In the genomic region with DNA sequence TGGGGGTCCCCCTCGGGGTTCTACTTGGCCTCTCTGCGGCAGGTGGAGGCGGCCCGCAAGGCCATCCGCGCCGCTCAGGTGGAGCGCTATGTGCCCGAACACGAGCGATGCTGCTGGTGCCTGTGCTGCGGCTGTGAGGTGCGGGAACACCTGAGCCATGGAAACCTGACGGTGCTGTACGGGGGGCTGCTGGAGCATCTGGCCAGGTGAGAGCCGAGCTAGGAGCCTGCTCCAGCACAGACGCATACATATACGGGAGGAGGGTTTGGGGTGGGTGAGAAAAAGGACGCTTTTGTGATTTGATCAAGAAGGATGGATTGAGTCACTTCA, we compare ENCODE assay signal across 6 cellular contexts. TPM values are rescaled to one million over a fixed set of nuclear protein-coding genes. Genes with fewer than 3 reads are reported as not detected.
A peak's percentile ranks its signal among the peaks of the same experiment; 100 is the strongest.
DNase-seq lines count a peak whose midpoint lies in the region; ATAC-seq, FAIRE-seq and TF ChIP-seq lines count a peak whose summit lies in the region.

No MANE protein-coding gene starts in this region.

- no peak overlapping the region for H2BK15ac ChIP-seq in H9 (ENCODE audit: low read depth, low read length)

- H4K8ac ChIP-seq in H9 (replicated peaks; ENCODE audit: insufficient read length, low read depth, low read length) = no peak overlapping the region

- H3K9ac ChIP-seq in H9 (ENCODE audit: extremely low read depth, insufficient read length, low read length) = peak overlapping the region; percentile 81

- no peak overlapping the region for H2BK12ac ChIP-seq in H9 (ENCODE audit: insufficient read length, low read depth, low read length)

- H3K27me3 ChIP-seq in H9 (ENCODE audit: insufficient read depth, low read length) = no peaks in the 10 kb centered on the region

- H3K27ac Mint-ChIP-seq in H9 (peak overlapping the region; percentile 87 to 98 (median 98); a peak in 6 of 7 replicates), T-helper 17 cell (peak overlapping the region; percentile 98)

- no peak overlapping the region for H2AK5ac ChIP-seq in H9 (ENCODE audit: insufficient read length, low read length)

- H3K4ac ChIP-seq in H9 (ENCODE audit: low read depth, low read length) = no peak overlapping the region

- no peaks in the 10 kb centered on the region for H3K27me3 Mint-ChIP-seq in H9 (ENCODE audit: low read depth)
- no peaks in the 10 kb centered on the region for H3K27me3 Mint-ChIP-seq in T-helper 17 cell

- peak overlapping the region; percentile 42 for H3K14ac ChIP-seq in H9 (ENCODE audit: insufficient read depth, low read length)

- H3K56ac ChIP-seq in H9 (ENCODE audit: insufficient read length, low read depth, low read length) = no peak overlapping the region

- no peak for FAIRE-seq in urothelium cell line (lab: Jason Lieb, UNC)

- peak overlapping the region; percentile 23 for H3K18ac ChIP-seq in H9 (ENCODE audit: insufficient read length, low read depth, low read length)

- peak overlapping the region; percentile 40 for H4K5ac ChIP-seq in H9 (ENCODE audit: insufficient read length, low read depth, low read length)

- H3T11ph ChIP-seq in H9 (ENCODE audit: low read length) = no peak overlapping the region

- WGBS in H9 (ENCODE audit: extremely low coverage, insufficient read length, low lambda C conversion rate) = no CpG with 5 or more reads among the region's 19 CpGs

- peak overlapping the region; percentile 95 to 99 for H3K4me3 Mint-ChIP-seq in H9
- H3K4me3 Mint-ChIP-seq in T-helper 17 cell = peak overlapping the region; percentile 98

- intact Hi-C loops in left colon (cut with DNase I, micrococcal nuclease) = no loop called here

- H3K9me3 ChIP-seq in H9 (ENCODE audit: control insufficient read depth, low read depth, low read length) = no peaks in the 10 kb centered on the region
- no peaks in the 10 kb centered on the region for H3K9me3 ChIP-seq in T-helper 17 cell (ENCODE audit: control insufficient read depth, low read length, poor library complexity, severe bottlenecking)

- H4K20me1 ChIP-seq in H9 (ENCODE audit: control insufficient read depth, insufficient read depth, insufficient read length) = no peaks in the 10 kb centered on the region

- peak; percentile 23 for ATAC-seq in T-helper 17 cell
- ATAC-seq in left colon = peak; percentile 51

- no peak overlapping the region for H2BK20ac ChIP-seq in H9 (ENCODE audit: low read depth, low read length, poor library complexity, severe bottlenecking)

- peaks cover 0 to 1% of the 10 kb centered on the region in 2 experiments; a peak in 2 of 5 replicates for H3K9me3 Mint-ChIP-seq in H9

- DNase-seq in H9 (peak; percentile 55), T-helper 17 cell (no peak), left colon (no peak), KBM-7 (no peak), urothelium cell line (ENCODE audit: low spot score) (no peak)
- DNase-seq in stimulated activated CD4-positive, alpha-beta T cell treated with anti-CD3 and anti-CD28 coated beads, Interleukin-4, amount 100 ng/mL, for 4 hours = no peak

- peak overlapping the region; percentile 41 for H3K27ac ChIP-seq in H9 (ENCODE audit: insufficient read length, low read depth, low read length)

- in situ Hi-C loops in KBM-7 (cut with MboI; ENCODE audit: low pct_unique_long_range_greater_than_20kb, low sequenced_read_pairs) = no loop called here

- no peak overlapping the region for H3K23ac ChIP-seq in H9 (ENCODE audit: insufficient read length, low read depth, low read length)

- H2AFZ ChIP-seq in H9 (ENCODE audit: low read length) = no peak overlapping the region

- no peak for TF ChIP-seq CTCF in H9 (conservative IDR thresholded peaks at IDR 0.05)

- no peak overlapping the region for H2BK5ac ChIP-seq in H9 (ENCODE audit: insufficient read length, low read length)

- H3K4me1 Mint-ChIP-seq in H9 = peaks cover 17 to 18% of the 10 kb centered on the region in 2 experiments
- H3K4me1 Mint-ChIP-seq in T-helper 17 cell = peaks cover 22% of the 10 kb centered on the region

- H3K79me1 ChIP-seq in H9 (ENCODE audit: insufficient read depth, low read depth, low read length, poor library complexity, severe bottlenecking) = no peaks in the 10 kb centered on the region

- H3K23me2 ChIP-seq in H9 (ENCODE audit: insufficient read length, low read depth, low read length, poor library complexity, severe bottlenecking) = peaks cover 11% of the 10 kb centered on the region

- no peak overlapping the region for H4K91ac ChIP-seq in H9 (ENCODE audit: insufficient read length, low read depth, low read length)

- no peak overlapping the region for H2BK120ac ChIP-seq in H9 (ENCODE audit: low read depth, low read length, poor library complexity, severe bottlenecking)

- H3K36me3 Mint-ChIP-seq in H9 (ENCODE audit: insufficient read depth in 1 of 3, low read depth in 3 of 3) (peaks cover 31 to 71% (median 54%) of the 10 kb centered on the region in 3 experiments), T-helper 17 cell (ENCODE audit: low read depth) (peaks cover 7% of the 10 kb centered on the region)

- H3K79me2 ChIP-seq in H9 (ENCODE audit: insufficient read depth, low read length) = no peaks in the 10 kb centered on the region; the same call in 1 of the 2 replicates

- H3K4me1 ChIP-seq in H9 (ENCODE audit: insufficient read depth, low read length) = no peaks in the 10 kb centered on the region

- peak overlapping the region; percentile 68 for H3K4me2 ChIP-seq in H9 (ENCODE audit: insufficient read depth, insufficient read length, low read length)

RNA-seq across cellular contexts. Expression of gene CENATAC, which starts 0.4 kb away (rescaled TPM):
- total RNA-seq in H9 (2021) (51.2 and 55.2 TPM in 2 replicates), T-helper 17 cell (100 to 1,000 TPM; 116 TPM), left colon (10 to 100 TPM; 22.7 to 28.5 TPM)

RNA-seq across cellular contexts. Expression of gene RPS25, which starts 19.8 kb away (rescaled TPM):
- 1,450 and 1,453 TPM in 2 replicates for total RNA-seq in H9 (2021)
- 1,000 to 10,000 TPM; 2,323 to 2,414 TPM for total RNA-seq in T-helper 17 cell
- 100 to 1,000 TPM; 652 to 750 TPM for total RNA-seq in left colon

RNA-seq across cellular contexts. Expression of gene TRAPPC4, which starts 20.2 kb away (rescaled TPM):
- total RNA-seq in H9 (2021) = 82.8 TPM in 2 replicates
- 10 to 100 TPM; 62.4 to 69.5 TPM for total RNA-seq in T-helper 17 cell
- 10 to 100 TPM; 65.1 to 72.8 TPM for total RNA-seq in left colon

RNA-seq across cellular contexts. Expression of gene FOXR1, which starts 26.8 kb away (rescaled TPM):
- total RNA-seq in H9 (2021) (not detected in 2 replicates), T-helper 17 cell (not detected), left colon (not detected)

RNA-seq across cellular contexts. Expression of gene SLC37A4, which starts 32.3 kb away (rescaled TPM):
- total RNA-seq in H9 (2021) (41.0 and 42.0 TPM in 2 replicates), T-helper 17 cell (10 to 100 TPM in 1 of 2 donors, 1 to 10 TPM in 1; 9.0 to 11.0 TPM), left colon (10 to 100 TPM; 43.0 to 59.9 TPM)
